In the genomic region with DNA sequence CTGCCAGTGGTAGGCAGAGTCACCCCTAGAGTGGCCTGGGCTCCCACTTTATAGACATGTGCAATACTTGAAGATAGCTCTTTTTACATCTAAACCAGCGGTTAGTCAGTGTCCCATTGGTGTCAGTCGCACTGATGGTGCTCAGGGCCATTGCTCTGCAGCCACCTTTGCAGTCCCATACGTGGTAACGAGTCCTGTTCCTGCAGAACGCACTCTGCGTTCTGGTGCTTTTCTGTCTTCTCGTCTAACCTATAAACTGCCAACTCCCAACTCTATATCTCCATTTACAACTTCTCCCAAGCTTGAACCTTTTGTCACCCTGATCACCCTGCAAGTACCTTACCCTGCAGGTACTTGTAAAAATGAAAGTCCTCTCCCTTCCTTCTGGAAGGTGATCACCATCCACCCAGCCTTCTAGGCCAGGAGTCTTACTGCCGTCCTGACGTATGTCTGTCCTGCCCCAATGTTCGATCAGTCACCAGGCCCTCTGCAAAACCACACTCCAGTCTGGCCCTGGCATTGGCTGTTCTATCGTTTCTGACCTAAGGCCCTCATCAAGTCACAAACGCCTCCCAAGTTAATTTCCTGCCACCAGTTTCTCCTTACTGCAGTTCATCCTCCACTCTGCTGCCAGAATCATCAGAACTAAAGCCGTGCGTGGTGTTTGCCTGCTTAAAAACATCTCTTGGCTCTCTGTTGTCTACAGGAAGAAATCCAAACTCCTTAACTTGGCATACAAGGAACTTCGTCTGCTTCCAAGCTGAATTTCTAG, we compare ENCODE assay signal across 9 cellular contexts. TPM values are rescaled to one million over a fixed set of nuclear protein-coding genes. Genes with fewer than 3 reads are reported as not detected.
DNase-seq lines count a peak whose midpoint lies in the region; ATAC-seq and TF ChIP-seq lines count a peak whose summit lies in the region.
"Had no signal": no experiment of that assay in that cellular context is flagged by ENCODE, and none has a peak within 500 bp of the region (broad histone marks: within the 10 kb centered on the region; RNA-seq: fewer than 3 reads in every experiment).

No MANE protein-coding gene starts in this region.

- POLR2A ChIA-PET in CD8-positive, alpha-beta T cell (lab: Charles Lee) = interaction anchor here (1.0 to 1.4 kb wide), 2 partner anchors 24 to 57 kb away, joined by 3 read pairs; no protein-coding TSS in a partner anchor

- TF ChIP-seq EP300 in sigmoid colon (IDR thresholded peaks at IDR 0.05) = no peak

- peak overlapping the region; percentile 79 for H3K27ac Mint-ChIP-seq in CD8-positive, alpha-beta T cell
- H3K27ac Mint-ChIP-seq in T-helper 17 cell = peak overlapping the region; percentile 66
- peak overlapping the region; percentile 3 for H3K27ac Mint-ChIP-seq in glutamatergic neuron (ENCODE audit: unreplicated experiment)

- no peaks in the 10 kb centered on the region for H3K9me3 ChIP-seq in CD8-positive, alpha-beta T cell (ENCODE audit: low read length)
- no peaks in the 10 kb centered on the region for H3K9me3 ChIP-seq in T-helper 17 cell (ENCODE audit: control insufficient read depth, low read length, poor library complexity, severe bottlenecking)
- no peaks in the 10 kb centered on the region for H3K9me3 ChIP-seq in sigmoid colon

- WGBS in sigmoid colon, 2 donors = 18 to 57% methylated on average over 15 of the region's 15 CpGs

- DNase-seq in CD8-positive, alpha-beta T cell = peak in 1 of 7 experiments; percentile 42
- DNase-seq in T-helper 17 cell (no peak), glutamatergic neuron (no peak), sigmoid colon (no peak), C1 segment of cervical spinal cord (lab: John Stamatoyannopoulos, UW) (no peak), T1000 (lab: John Stamatoyannopoulos, UW) (no peak), DMS153 (lab: John Stamatoyannopoulos, UW) (no peak)
- DNase-seq: NCI-H2081 had no signal

- no peak for TF ChIP-seq POLR2A in sigmoid colon (IDR thresholded peaks at IDR 0.05)

- CTCF ChIA-PET in CD8-positive, alpha-beta T cell (lab: Charles Lee) = interaction anchor here (1.2 to 2.2 kb wide), 2 partner anchors 9 to 29 kb away, joined by 3 to 6 read pairs; no protein-coding TSS in a partner anchor

- peaks cover 7% of the 10 kb centered on the region for H3K36me3 Mint-ChIP-seq in CD8-positive, alpha-beta T cell
- no peaks in the 10 kb centered on the region for H3K36me3 Mint-ChIP-seq in T-helper 17 cell (ENCODE audit: low read depth)
- no peaks in the 10 kb centered on the region for H3K36me3 Mint-ChIP-seq in glutamatergic neuron (ENCODE audit: unreplicated experiment)

- H3K4me3 Mint-ChIP-seq in CD8-positive, alpha-beta T cell = peak overlapping the region; percentile 20
- H3K4me3 Mint-ChIP-seq in T-helper 17 cell = peak overlapping the region; percentile 81
- H3K4me3 Mint-ChIP-seq in glutamatergic neuron (ENCODE audit: unreplicated experiment) = no peak overlapping the region

- no peaks in the 10 kb centered on the region for H3K9me3 Mint-ChIP-seq in CD8-positive, alpha-beta T cell
- H3K9me3 Mint-ChIP-seq in glutamatergic neuron (ENCODE audit: unreplicated experiment) = no peaks in the 10 kb centered on the region

- no peak overlapping the region for H3K4me3 ChIP-seq in CD8-positive, alpha-beta T cell (ENCODE audit: low read depth, low read length)
- no peak overlapping the region for H3K4me3 ChIP-seq in sigmoid colon

- H3K27ac ChIP-seq in CD8-positive, alpha-beta T cell (ENCODE audit: low read depth, low read length) = no peak overlapping the region
- H3K27ac ChIP-seq in sigmoid colon = peak overlapping the region; percentile 69 to 80 (median 72)

- no peak for ATAC-seq in CD8-positive, alpha-beta T cell
- ATAC-seq in T-helper 17 cell = no peak
- ATAC-seq in GM19397 (IDR thresholded peaks at IDR 0.05; ENCODE audit: unreplicated experiment) = no peak

- intact Hi-C loops in CD8-positive, alpha-beta T cell (cut with DNase I, micrococcal nuclease) = no loop called here
- intact Hi-C loops in sigmoid colon (cut with DNase I) = loop anchor here (5.0 kb wide), 1 partner anchor 52 kb away; no protein-coding TSS in a partner anchor

- no peak for TF ChIP-seq CTCF in CD8-positive, alpha-beta T cell (IDR thresholded peaks at IDR 0.05)
- TF ChIP-seq CTCF in glutamatergic neuron (IDR thresholded peaks at IDR 0.05; ENCODE audit: partially characterized antibody, unreplicated experiment) (no peak), sigmoid colon (IDR thresholded peaks at IDR 0.05) (no peak)

- peaks cover 82% of the 10 kb centered on the region for H3K4me1 Mint-ChIP-seq in CD8-positive, alpha-beta T cell (ENCODE audit: low read depth)
- H3K4me1 Mint-ChIP-seq in T-helper 17 cell = peaks cover 49% of the 10 kb centered on the region
- H3K4me1 Mint-ChIP-seq in glutamatergic neuron (ENCODE audit: low read depth, unreplicated experiment) = peaks cover 8% of the 10 kb centered on the region

- H3K27me3 ChIP-seq in CD8-positive, alpha-beta T cell (ENCODE audit: insufficient read depth, low read length) = no peaks in the 10 kb centered on the region
- no peaks in the 10 kb centered on the region for H3K27me3 ChIP-seq in sigmoid colon

- H3K36me3 ChIP-seq in CD8-positive, alpha-beta T cell (ENCODE audit: insufficient read depth, low read length) = no peaks in the 10 kb centered on the region
- no peaks in the 10 kb centered on the region for H3K36me3 ChIP-seq in sigmoid colon

- H3K27me3 Mint-ChIP-seq in CD8-positive, alpha-beta T cell (ENCODE audit: low read depth) = no peaks in the 10 kb centered on the region
- no peaks in the 10 kb centered on the region for H3K27me3 Mint-ChIP-seq in T-helper 17 cell
- H3K27me3 Mint-ChIP-seq in glutamatergic neuron (ENCODE audit: unreplicated experiment) = no peaks in the 10 kb centered on the region

- peaks cover 55% of the 10 kb centered on the region for H3K4me1 ChIP-seq in CD8-positive, alpha-beta T cell (ENCODE audit: insufficient read depth, low read length)
- peaks cover 0 to 71% (median 53%) of the 10 kb centered on the region in 4 donors for H3K4me1 ChIP-seq in sigmoid colon

RNA-seq across cellular contexts. Expression of gene RREB1, which starts 7.9 kb away (rescaled TPM):
- total RNA-seq in CD8-positive, alpha-beta T cell = 10 to 100 TPM; 47.1 to 52.4 TPM
- total RNA-seq in T-helper 17 cell (10 to 100 TPM; 34.7 to 48.1 TPM), glutamatergic neuron (ENCODE audit: unreplicated experiment) (3.4 TPM), sigmoid colon (10 to 100 TPM; 18.9 to 31.9 (median 23.2) TPM)
- 10 to 100 TPM in 1 of 3 donors, 1 to 10 TPM in 2; 6.0 to 21.5 (median 9.9) TPM for polyA plus RNA-seq in sigmoid colon

Comparison
In these comparisons a context has a peak if more than half of its experiments do, and no peak if none do; other contexts are left out.
1. H3K27ac Mint-ChIP-seq: peak in every context shown above with its lines; median percentile 79 in CD8-positive, alpha-beta T cell; 66 in T-helper 17 cell; 3 in glutamatergic neuron.